1 cellular context compared by ENCODE assay signal in genomic region chr17:59706900-59707181, GRCh38.
TF ChIP-seq lines count a peak whose summit lies in the region.

No MANE protein-coding gene starts in this region.

TF ChIP-seq in HCT116, 20 proteins besides CTCF, POLR2A, EP300 and RAD21 (continued from another document):
- TF ChIP-seq TCF7L2 (IDR thresholded peaks at IDR 0.05; ENCODE audit: borderline replicate concordance, extremely low read depth, insufficient read depth, insufficient read length) = no peak
